ENCODE assay signal across 10 cellular contexts in the genomic region with DNA sequence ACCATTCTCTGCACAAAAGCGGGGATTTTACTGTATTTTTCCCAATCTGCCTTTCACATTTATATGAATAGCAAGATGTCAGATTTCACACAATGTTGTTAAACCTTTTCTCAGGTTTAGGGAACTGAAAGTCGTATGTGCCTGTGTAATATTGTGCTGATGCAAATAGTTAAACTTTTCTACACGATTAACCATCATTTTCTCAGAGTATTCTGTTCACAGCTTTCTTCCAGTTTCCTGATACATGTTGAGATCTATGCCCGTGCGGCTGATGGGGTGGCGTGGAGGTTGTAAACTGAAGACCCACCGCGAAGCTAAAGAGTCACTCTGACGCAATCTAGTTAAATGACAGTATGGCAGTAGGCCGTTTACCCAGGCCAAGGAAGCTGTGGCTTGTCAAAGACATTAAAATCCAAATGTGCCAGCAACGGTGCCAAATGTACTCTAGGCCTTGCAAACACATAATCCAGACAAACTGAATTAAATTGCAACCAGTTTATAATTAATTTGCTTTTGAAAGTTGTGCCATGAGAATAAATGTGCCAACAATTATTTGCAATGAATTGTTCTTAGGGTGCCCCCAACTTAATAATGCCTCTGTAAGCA.
DNase-seq lines count a peak whose midpoint lies in the region; ATAC-seq, FAIRE-seq and TF ChIP-seq lines count a peak whose summit lies in the region.
"Had no signal": no experiment of that assay in that cellular context is flagged by ENCODE, and none has a peak within 500 bp of the region (broad histone marks: within the 10 kb centered on the region; RNA-seq: fewer than 3 reads in every experiment).

No MANE protein-coding gene starts in this region.

- H3K27ac ChIP-seq in adrenal gland: no peak overlapping the region
- H3K27ac ChIP-seq: parathyroid adenoma had no signal

- FAIRE-seq in RCC 7860 (lab: Jason Lieb, UNC): no peak
- FAIRE-seq: TTC549 had no signal

- H3K36me3 ChIP-seq in adipocyte (ENCODE audit: control insufficient read depth, insufficient read depth, low read length, severe bottlenecking) (peaks cover 12% of the 10 kb centered on the region), adrenal gland (replicated peaks in 1 of 2) (no peaks in the 10 kb centered on the region)

- H3K27me3 ChIP-seq in adipocyte (replicated peaks; ENCODE audit: control insufficient read depth, insufficient read depth, low read length) (no peaks in the 10 kb centered on the region), adrenal gland (no peaks in the 10 kb centered on the region)

- no peak for TF ChIP-seq CTCF in adrenal gland (IDR thresholded peaks at IDR 0.05)

- ATAC-seq in GM18517 (IDR thresholded peaks at IDR 0.05; ENCODE audit: unreplicated experiment): peak; percentile 91
- peak; percentile 80 for ATAC-seq in GM21529 (IDR thresholded peaks at IDR 0.05; ENCODE audit: unreplicated experiment)
- ATAC-seq in HG03432 (IDR thresholded peaks at IDR 0.05; ENCODE audit: unreplicated experiment): peak; percentile 75

- intact Hi-C loops in head of caudate nucleus (cut with DNase I) (no loop called here), adrenal gland (cut with DNase I) (no loop called here)

- WGBS in adrenal gland, 4 donors: 69 to 81% (median 77%) methylated on average over 11 of the region's 11 CpGs

- no peak for DNase-seq in adipocyte (ENCODE audit: low read depth)
- DNase-seq in RCC 7860 (ENCODE audit: low spot score): no peak
- no peak for DNase-seq in pons (ENCODE audit: low spot score)
- no peak for DNase-seq in head of caudate nucleus
- no peak for DNase-seq in adrenal gland

- H3K9me3 ChIP-seq in adipocyte (ENCODE audit: control insufficient read depth, low read length): no peaks in the 10 kb centered on the region
- H3K9me3 ChIP-seq in adrenal gland (replicated peaks in 1 of 3): no peaks in the 10 kb centered on the region

- no peak for TF ChIP-seq POLR2A in adrenal gland (IDR thresholded peaks at IDR 0.05)

- H3K4me1 ChIP-seq in adipocyte (ENCODE audit: control insufficient read depth, insufficient read depth, low read length) (peaks cover 36% of the 10 kb centered on the region), adrenal gland (replicated peaks in 1 of 2) (no peaks in the 10 kb centered on the region)
- H3K4me1 ChIP-seq: parathyroid adenoma had no signal

- H3K9ac ChIP-seq in adipocyte (ENCODE audit: low read length): peak overlapping the region; percentile 22
- H3K9ac ChIP-seq: parathyroid adenoma had no signal

- H3K4me3 ChIP-seq in adipocyte (ENCODE audit: low read length): no peak overlapping the region
- H3K4me3 ChIP-seq in adrenal gland: no peak overlapping the region
